ENCODE assay signal across 8 cellular contexts in genomic region chr1:105137543-105138444, GRCh38.
DNase-seq lines count a peak whose midpoint lies in the region; ATAC-seq and TF ChIP-seq lines count a peak whose summit lies in the region.

No MANE protein-coding gene starts in this region.

- no peaks in the 10 kb centered on the region for H3K36me3 ChIP-seq in suprapubic skin

- no peaks in the 10 kb centered on the region for H3K27me3 ChIP-seq in suprapubic skin

- WGBS in suprapubic skin, result 66% methylated on average over 9 of the region's 14 CpGs

- H3K27ac ChIP-seq in suprapubic skin, result no peak overlapping the region

- TF ChIP-seq POLR2A in suprapubic skin (IDR thresholded peaks at IDR 0.05), result no peak

- H3K4me3 ChIP-seq in epithelial cell of proximal tubule (ENCODE audit: low read depth, low read length), result no peak overlapping the region
- no peak overlapping the region for H3K4me3 ChIP-seq in suprapubic skin

- DNase-seq in Ammon's horn (ENCODE audit: low spot score) (peak; percentile 21), NCI-H345 treated with DMSO at 0.1 percent for 48 hours (lab: John Stamatoyannopoulos, UW; ENCODE audit: unreplicated experiment) (peak; percentile 18), epithelial cell of proximal tubule (ENCODE audit: low read depth) (no peak), suprapubic skin (ENCODE audit: low spot score in 2 of 2) (no peak), omental fat pad (ENCODE audit: low spot score) (no peak), ureter (ENCODE audit: low spot score) (no peak)

- no peaks in the 10 kb centered on the region for H3K4me1 ChIP-seq in suprapubic skin

- ATAC-seq in GM21528 (IDR thresholded peaks at IDR 0.05; ENCODE audit: low FRiP score, unreplicated experiment) (peak; percentile 66), HG02973 (IDR thresholded peaks at IDR 0.05; ENCODE audit: unreplicated experiment) (no peak), omental fat pad (ENCODE audit: low FRiP score) (no peak)

- TF ChIP-seq CTCF in epithelial cell of proximal tubule (conservative IDR thresholded peaks at IDR 0.05; ENCODE audit: low read depth, low read length) (peak; percentile 44), suprapubic skin (IDR thresholded peaks at IDR 0.05) (no peak), omental fat pad (IDR thresholded peaks at IDR 0.05) (no peak)

- H3K9me3 ChIP-seq in suprapubic skin, result no peaks in the 10 kb centered on the region

- no peak for TF ChIP-seq EP300 in suprapubic skin (IDR thresholded peaks at IDR 0.05)

Comparison
In these comparisons a context has a peak if more than half of its experiments do, and no peak if none do; other contexts are left out.
1. DNase-seq: peak in Ammon's horn (single experiment) and NCI-H345 treated with DMSO at 0.1 percent for 48 hours (single experiment); none in epithelial cell of proximal tubule (single experiment), suprapubic skin (0 of 2), omental fat pad (single experiment) and ureter (single experiment).